ENCODE assay signal across 13 cellular contexts in the genomic region with DNA sequence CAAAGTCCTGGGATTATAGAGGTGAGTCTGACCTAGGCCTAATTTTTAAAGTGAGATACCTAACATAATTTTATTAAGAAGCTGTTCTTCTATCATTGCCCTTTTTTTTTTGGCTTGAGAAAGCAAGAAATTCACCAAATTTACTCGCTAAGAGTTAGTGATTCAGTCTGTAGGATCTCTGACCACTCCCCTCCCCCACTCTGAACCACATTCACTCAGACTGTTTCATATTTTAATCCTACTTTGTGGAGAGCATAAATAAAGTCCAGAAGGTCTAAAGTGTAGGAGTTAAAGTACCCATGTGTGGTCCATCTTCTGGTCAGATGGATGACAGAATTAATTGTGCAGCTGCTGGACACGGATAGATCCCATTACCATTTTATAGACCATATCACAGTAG.
A peak's percentile ranks its signal among the peaks of the same experiment; 100 is the strongest.
DNase-seq lines count a peak whose midpoint lies in the region; ATAC-seq, FAIRE-seq and TF ChIP-seq lines count a peak whose summit lies in the region.
"Had no signal": no experiment of that assay in that cellular context is flagged by ENCODE, and none has a peak within 500 bp of the region (broad histone marks: within the 10 kb centered on the region; RNA-seq: fewer than 3 reads in every experiment).

No MANE protein-coding gene starts in this region.

- no TSS peak for BruUV-seq in endothelial cell of umbilical vein (replicated peaks; lab: Mats Ljungman, UMichigan)

- H3K36me3 ChIP-seq in CD4-positive, alpha-beta memory T cell (ENCODE audit: insufficient read depth, low read length) = no peaks in the 10 kb centered on the region
- peaks cover 0 to 3% of the 10 kb centered on the region in 2 experiments for H3K36me3 ChIP-seq in endothelial cell of umbilical vein (ENCODE audit: control insufficient read depth in 2 of 2, extremely low read depth in 1 of 2, insufficient read depth in 2 of 2, low read length in 2 of 2)
- H3K36me3 ChIP-seq in smooth muscle cell (ENCODE audit: low read depth) = no peaks in the 10 kb centered on the region
- H3K36me3 ChIP-seq: colonic mucosa had no signal

- H3K27ac Mint-ChIP-seq in CD4-positive, alpha-beta memory T cell = peak overlapping the region in 4 of 7 donors; percentile 3 to 82 (median 50)
- H3K27ac Mint-ChIP-seq: activated naive CD8-positive, alpha-beta T cell treated with anti-CD3 and anti-CD28 coated beads, Interleukin-2, amount 10 ng/mL, durations not matched to agents 7 days and 5 days had no signal

- H3K9me1 ChIP-seq in endothelial cell of umbilical vein (replicated peaks; ENCODE audit: control insufficient read depth, extremely low read depth, insufficient read depth, low read length) = no peaks in the 10 kb centered on the region

- CTCF ChIA-PET in CD4-positive, alpha-beta memory T cell (lab: Charles Lee; ENCODE audit: partially characterized antibody) = interaction anchor here (1.7 kb wide), 1 partner anchor 18 kb away, joined by 5 read pairs; no protein-coding TSS in a partner anchor
- CTCF ChIA-PET in endothelial cell of umbilical vein (lab: Charles Lee) = interaction anchor here (1.8 kb wide), 1 partner anchor 20 kb away, joined by 12 read pairs; no protein-coding TSS in a partner anchor

- H3K4me2 ChIP-seq in endothelial cell of umbilical vein (ENCODE audit: insufficient read depth, low read length) (peak overlapping the region; percentile 93), smooth muscle cell (peak overlapping the region; percentile 70)

- no peak overlapping the region for H3K4me3 ChIP-seq in CD4-positive, alpha-beta memory T cell (ENCODE audit: low read length in 2 of 2)
- H3K4me3 ChIP-seq in endothelial cell of umbilical vein (replicated peaks in 1 of 3; ENCODE audit: insufficient read depth in 1 of 3, low read depth in 1 of 3, low read length in 3 of 3) (no peak overlapping the region), smooth muscle cell (no peak overlapping the region)
- H3K4me3 ChIP-seq: colonic mucosa had no signal

- POLR2A ChIA-PET in CD4-positive, alpha-beta memory T cell (lab: Charles Lee; ENCODE audit: partially characterized antibody) = interaction anchor here (1.7 kb wide), 1 partner anchor 16 kb away, joined by 3 read pairs; no protein-coding TSS in a partner anchor
- POLR2A ChIA-PET in endothelial cell of umbilical vein (lab: Charles Lee) = interaction anchor here (1.4 kb wide), 1 partner anchor 18 kb away, joined by 6 read pairs; no protein-coding TSS in a partner anchor

- no peak for TF ChIP-seq POLR2A in endothelial cell of umbilical vein (IDR thresholded peaks at IDR 0.05; ENCODE audit: low read depth, low read length)

- H3K79me2 ChIP-seq in endothelial cell of umbilical vein (ENCODE audit: control insufficient read depth, insufficient read depth, low read length) (peaks cover 45% of the 10 kb centered on the region), smooth muscle cell (ENCODE audit: low read depth) (peaks cover 6% of the 10 kb centered on the region)

- intact Hi-C loops in CD4-positive, alpha-beta memory T cell (cut with micrococcal nuclease) = loop anchor here (5.0 kb wide), 1 partner anchor 44 kb away; no protein-coding TSS in a partner anchor
- intact Hi-C loops in endothelial cell of umbilical vein (cut with micrococcal nuclease) = loop anchor here (5.0 kb wide), 1 partner anchor 169 kb away; no protein-coding TSS in a partner anchor
- intact Hi-C loops in left colon (cut with DNase I, micrococcal nuclease) = no loop called here

- H3K9me3 Mint-ChIP-seq in CD4-positive, alpha-beta memory T cell = no peaks in the 10 kb centered on the region
- H3K9me3 Mint-ChIP-seq: activated naive CD8-positive, alpha-beta T cell treated with anti-CD3 and anti-CD28 coated beads, Interleukin-2, amount 10 ng/mL, durations not matched to agents 7 days and 5 days had no signal

- H3K27me3 Mint-ChIP-seq in CD4-positive, alpha-beta memory T cell = no peaks in the 10 kb centered on the region
- H3K27me3 Mint-ChIP-seq: activated naive CD8-positive, alpha-beta T cell treated with anti-CD3 and anti-CD28 coated beads, Interleukin-2, amount 10 ng/mL, durations not matched to agents 7 days and 5 days; CD4-positive, CD25-positive, alpha-beta regulatory T cell had no signal

- no peak for DNase-seq in CD4-positive, alpha-beta memory T cell
- DNase-seq in RPMI7951 (ENCODE audit: low read depth) (peak; percentile 21), endothelial cell of umbilical vein (ENCODE audit: low read depth, low spot score) (no peak), smooth muscle cell (lab: John Stamatoyannopoulos, UW; ENCODE audit: unreplicated experiment) (no peak), left colon (no peak), putamen (ENCODE audit: low spot score) (no peak), NCI-H526 (lab: John Stamatoyannopoulos, UW) (no peak)
- DNase-seq: activated CD4-positive, alpha-beta T cell treated with anti-CD3 and anti-CD28 coated beads for 1 hour; activated naive CD8-positive, alpha-beta T cell treated with anti-CD3 and anti-CD28 coated beads, Interleukin-2, amount 10 ng/mL, durations not matched to agents 7 days and 5 days; CD4-positive, CD25-positive, alpha-beta regulatory T cell; colonic mucosa; NCI-H1694 treated with DMSO at 0.1 percent for 48 hours; NCI-H446 treated with DMSO at 0.1 percent for 48 hours had no signal

- FAIRE-seq in endothelial cell of umbilical vein (lab: Jason Lieb, UNC) = no peak

- H4K20me1 ChIP-seq in endothelial cell of umbilical vein (replicated peaks; ENCODE audit: control insufficient read depth, extremely low read depth, insufficient read depth, low read length) (no peaks in the 10 kb centered on the region), smooth muscle cell (ENCODE audit: low read depth) (peaks cover 89% of the 10 kb centered on the region)

- no peak for ATAC-seq in left colon

- H3K27me3 ChIP-seq in CD4-positive, alpha-beta memory T cell (ENCODE audit: insufficient read depth, low read length) = no peaks in the 10 kb centered on the region
- H3K27me3 ChIP-seq in endothelial cell of umbilical vein (ENCODE audit: control insufficient read depth in 2 of 2, insufficient read depth in 2 of 2, low read length in 2 of 2) (no peaks in the 10 kb centered on the region), smooth muscle cell (ENCODE audit: low read depth) (no peaks in the 10 kb centered on the region)
- H3K27me3 ChIP-seq: colonic mucosa had no signal

- H3K4me1 Mint-ChIP-seq in CD4-positive, alpha-beta memory T cell = peaks cover 80 to 100% (median 92%) of the 10 kb centered on the region in 4 donors

- TF ChIP-seq CTCF in endothelial cell of umbilical vein (IDR thresholded peaks at IDR 0.05; ENCODE audit: extremely low read depth in 1 of 2, insufficient read depth in 1 of 2, low read depth in 1 of 2, low read length in 2 of 2) (no peak), smooth muscle cell (IDR thresholded peaks at IDR 0.05; ENCODE audit: borderline replicate concordance, insufficient read depth, poor library complexity, severe bottlenecking) (no peak)

- H3K4me1 ChIP-seq in CD4-positive, alpha-beta memory T cell (ENCODE audit: insufficient read depth, low read length) = peaks cover 90% of the 10 kb centered on the region
- H3K4me1 ChIP-seq in endothelial cell of umbilical vein (ENCODE audit: control insufficient read depth, extremely low read depth, insufficient read depth, low read length) (peaks cover 36% of the 10 kb centered on the region), smooth muscle cell (ENCODE audit: low read depth) (peaks cover 14% of the 10 kb centered on the region)

- H3F3A ChIP-seq in smooth muscle cell (ENCODE audit: low read depth) = no peaks in the 10 kb centered on the region

- no peaks in the 10 kb centered on the region for H3K9me3 ChIP-seq in CD4-positive, alpha-beta memory T cell (ENCODE audit: control insufficient read depth in 1 of 2, low read length in 2 of 2)
- no peaks in the 10 kb centered on the region for H3K9me3 ChIP-seq in endothelial cell of umbilical vein (replicated peaks; ENCODE audit: control insufficient read depth, insufficient read depth, low read length)
- H3K9me3 ChIP-seq in smooth muscle cell (replicated peaks; ENCODE audit: low read depth) = no peaks in the 10 kb centered on the region
- H3K9me3 ChIP-seq: colonic mucosa had no signal

- H3K36me3 Mint-ChIP-seq in CD4-positive, alpha-beta memory T cell = peaks cover 7 to 9% of the 10 kb centered on the region in 2 donors

- no peak overlapping the region for H3K27ac ChIP-seq in CD4-positive, alpha-beta memory T cell (ENCODE audit: low read depth, low read length)
- H3K27ac ChIP-seq in endothelial cell of umbilical vein (ENCODE audit: insufficient read depth, low read depth, low read length) = peak overlapping the region; percentile 85
- H3K27ac ChIP-seq in smooth muscle cell (ENCODE audit: low read depth) = peak overlapping the region; percentile 20

- no peak overlapping the region for H2AFZ ChIP-seq in endothelial cell of umbilical vein (ENCODE audit: low read depth, low read length)
- H2AFZ ChIP-seq in smooth muscle cell (ENCODE audit: low read depth) = no peak overlapping the region

- peak overlapping the region in 2 of 8 donors; percentile 36 to 37 for H3K4me3 Mint-ChIP-seq in CD4-positive, alpha-beta memory T cell
- H3K4me3 Mint-ChIP-seq: activated naive CD8-positive, alpha-beta T cell treated with anti-CD3 and anti-CD28 coated beads, Interleukin-2, amount 10 ng/mL, durations not matched to agents 7 days and 5 days; CD4-positive, CD25-positive, alpha-beta regulatory T cell had no signal

- peak overlapping the region; percentile 79 for H3K9ac ChIP-seq in endothelial cell of umbilical vein (replicated peaks; ENCODE audit: extremely low read depth, insufficient read depth, low read length)
- no peak overlapping the region for H3K9ac ChIP-seq in smooth muscle cell (ENCODE audit: low read depth)

- dilution Hi-C loops in endothelial cell of umbilical vein (cut with MboI; ENCODE audit: extremely low pct_ligation_motif_present, low sequenced_read_pairs) = no loop called here

- WGBS in smooth muscle cell (ENCODE audit: low lambda C conversion rate) = 52% methylated on average over 2 of the region's 2 CpGs

TF ChIP-seq in endothelial cell of umbilical vein, 7 proteins besides CTCF, POLR2A, EP300 and RAD21:
- TF ChIP-seq, protein P1, sequence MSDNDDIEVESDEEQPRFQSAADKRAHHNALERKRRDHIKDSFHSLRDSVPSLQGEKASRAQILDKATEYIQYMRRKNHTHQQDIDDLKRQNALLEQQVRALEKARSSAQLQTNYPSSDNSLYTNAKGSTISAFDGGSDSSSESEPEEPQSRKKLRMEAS (IDR thresholded peaks at IDR 0.05; ENCODE audit: insufficient read depth, insufficient read length) = no peak
- TF ChIP-seq MYC (IDR thresholded peaks at IDR 0.05; ENCODE audit: low read depth, low read length) (no peak), GATA2 (IDR thresholded peaks at IDR 0.05; ENCODE audit: insufficient read depth, insufficient read length, low read depth, low read length) (no peak), FOS (IDR thresholded peaks at IDR 0.05; ENCODE audit: borderline replicate concordance, insufficient read depth, low read length) (no peak)

Comparison
In these comparisons a context has a peak if more than half of its experiments do, and no peak if none do; other contexts are left out.
1. intact Hi-C loops: an anchor here in CD4-positive, alpha-beta memory T cell (5.0 kb wide) and endothelial cell of umbilical vein (5.0 kb wide); none called in left colon.